In genomic region chr6:169725270-169726048, GRCh38 we compare ENCODE assay signal across 1 cellular context.
TF ChIP-seq lines count a peak whose summit lies in the region.

No MANE protein-coding gene starts in this region.

TF ChIP-seq in HepG2, 621 proteins besides CTCF, POLR2A, EP300 and RAD21 (continued from another document and continues in another):
- TF ChIP-seq PRDM10 (CRISPR knock-in tag; IDR thresholded peaks at IDR 0.05; ENCODE audit: low read depth) = no peak; the same call in 1 of the 2 replicates
- TF ChIP-seq FOXA3 (CRISPR knock-in tag; IDR thresholded peaks at IDR 0.05) = peak; percentile 88
- no peak for TF ChIP-seq KLF11 (CRISPR knock-in tag; IDR thresholded peaks at IDR 0.05)
- no peak for TF ChIP-seq ZSCAN31 (CRISPR knock-in tag; IDR thresholded peaks at IDR 0.05; ENCODE audit: low read depth)
- TF ChIP-seq AHDC1 (CRISPR knock-in tag; IDR thresholded peaks at IDR 0.05; ENCODE audit: borderline replicate concordance) = peak; percentile 76; the same call in 1 of the 2 replicates
- TF ChIP-seq SNAI1 (CRISPR knock-in tag; IDR thresholded peaks at IDR 0.05; ENCODE audit: borderline replicate concordance) = no peak
- TF ChIP-seq ZNF569 (CRISPR knock-in tag; IDR thresholded peaks at IDR 0.05; ENCODE audit: borderline replicate concordance) = peak; percentile 43; the same call in 1 of the 2 replicates
- TF ChIP-seq RBM22 (optimal IDR thresholded peaks at IDR 0.05; ENCODE audit: low read length) = no peak
- no peak; the same call in 1 of the 2 replicates for TF ChIP-seq KDM4B (CRISPR knock-in tag; IDR thresholded peaks at IDR 0.05)
- peak; percentile 51 for TF ChIP-seq IKZF5 (CRISPR knock-in tag; IDR thresholded peaks at IDR 0.05)
- TF ChIP-seq ZNF878 (CRISPR knock-in tag; IDR thresholded peaks at IDR 0.05) = 0 out of 2 replicates have a peak, but pooled peaks have one; percentile 86
- peak; percentile 90 for TF ChIP-seq MAX (IDR thresholded peaks at IDR 0.05)
- TF ChIP-seq ZNF225 (CRISPR knock-in tag; IDR thresholded peaks at IDR 0.05) = no peak
- TF ChIP-seq CSRNP2 (CRISPR knock-in tag; conservative IDR thresholded peaks at IDR 0.05; ENCODE audit: low read depth) = no peak
- no peak; the same call in 1 of the 2 replicates for TF ChIP-seq NFKBIZ (CRISPR knock-in tag; IDR thresholded peaks at IDR 0.05)
- no peak for TF ChIP-seq IRF1 (CRISPR knock-in tag; IDR thresholded peaks at IDR 0.05; ENCODE audit: low read depth)
- 0 out of 2 replicates have a peak, but pooled peaks have one; percentile 12 for TF ChIP-seq ZNF629 (CRISPR knock-in tag; conservative IDR thresholded peaks at IDR 0.05)
- 0 out of 2 replicates have a peak, but pooled peaks have one; percentile 17 for TF ChIP-seq SALL1 (CRISPR knock-in tag; IDR thresholded peaks at IDR 0.05)
- TF ChIP-seq CENPT (CRISPR knock-in tag; IDR thresholded peaks at IDR 0.05; ENCODE audit: low read depth) = no peak
- no peak for TF ChIP-seq FIP1L1 (IDR thresholded peaks at IDR 0.05; ENCODE audit: borderline replicate concordance, insufficient read depth, low read depth, low read length)
- no peak for TF ChIP-seq PCBP1 (IDR thresholded peaks at IDR 0.05; ENCODE audit: borderline replicate concordance, low read depth, low read length)
- TF ChIP-seq BRF2 (CRISPR knock-in tag; IDR thresholded peaks at IDR 0.05) = no peak
- TF ChIP-seq PBX3 (CRISPR knock-in tag; IDR thresholded peaks at IDR 0.05; ENCODE audit: borderline replicate concordance) = no peak
- no peak for TF ChIP-seq TARDBP (CRISPR knock-in tag; IDR thresholded peaks at IDR 0.05)
- TF ChIP-seq HNRNPK (IDR thresholded peaks at IDR 0.05; ENCODE audit: low read depth, low read length, poor library complexity, severe bottlenecking) = no peak
- 0 out of 2 replicates have a peak, but pooled peaks have one; percentile 7 for TF ChIP-seq KMT2A (CRISPR knock-in tag; IDR thresholded peaks at IDR 0.05)
- no peak; the same call in 1 of the 2 replicates for TF ChIP-seq ZNF639 (CRISPR knock-in tag; conservative IDR thresholded peaks at IDR 0.05)
- no peak for TF ChIP-seq ZNF34 (CRISPR knock-in tag; IDR thresholded peaks at IDR 0.05; ENCODE audit: borderline replicate concordance)
- peak in 1 of 2 experiments; percentile 75; a peak in 1 of 4 replicates for TF ChIP-seq ATF4 (CRISPR knock-in tag; IDR thresholded peaks at IDR 0.05)
- TF ChIP-seq MXD1 (CRISPR knock-in tag; IDR thresholded peaks at IDR 0.05) = no peak
- TF ChIP-seq STAG1 (CRISPR knock-in tag; IDR thresholded peaks at IDR 0.05) = no peak
- TF ChIP-seq ZNF761 (CRISPR knock-in tag; conservative IDR thresholded peaks at IDR 0.05) = 0 out of 2 replicates have a peak, but pooled peaks have one; percentile 30
- no peak for TF ChIP-seq NKX3-1 (CRISPR knock-in tag; IDR thresholded peaks at IDR 0.05)
- no peak for TF ChIP-seq ZNF749 (CRISPR knock-in tag; IDR thresholded peaks at IDR 0.05; ENCODE audit: borderline replicate concordance)
- no peak for TF ChIP-seq PCBP2 (optimal IDR thresholded peaks at IDR 0.05; ENCODE audit: low read depth, low read length, poor library complexity, severe bottlenecking)
- TF ChIP-seq ARNT (IDR thresholded peaks at IDR 0.05) = no peak
- 0 out of 2 replicates have a peak, but pooled peaks have one; percentile 15 for TF ChIP-seq AKAP8 (CRISPR knock-in tag; IDR thresholded peaks at IDR 0.05)
- no peak for TF ChIP-seq DMTF1 (CRISPR knock-in tag; IDR thresholded peaks at IDR 0.05)
